In genomic region chr13:62014299-62014698, GRCh38 we compare ENCODE assay signal across 9 cellular contexts.
A peak's percentile ranks its signal among the peaks of the same experiment; 100 is the strongest.
DNase-seq lines count a peak whose midpoint lies in the region; ATAC-seq, FAIRE-seq and TF ChIP-seq lines count a peak whose summit lies in the region.
"Had no signal": no experiment of that assay in that cellular context is flagged by ENCODE, and none has a peak within 500 bp of the region (broad histone marks: within the 10 kb centered on the region; RNA-seq: fewer than 3 reads in every experiment).

No MANE protein-coding gene starts in this region.

- H3K4me3 ChIP-seq in SJCRH30 (peak overlapping the region; percentile 32; the same call in 1 of the 2 replicates), kidney (ENCODE audit: low read length in 2 of 2) (peak overlapping the region in 1 of 2 donors; percentile 44)

- ATAC-seq in HG03442 (IDR thresholded peaks at IDR 0.05; ENCODE audit: unreplicated experiment) = no peak
- ATAC-seq in HG03571 (IDR thresholded peaks at IDR 0.05; ENCODE audit: unreplicated experiment) = no peak

- H3K27ac ChIP-seq in SJCRH30 (peak overlapping the region; percentile 66), kidney (ENCODE audit: low read depth in 2 of 2, low read length in 2 of 2) (no peak overlapping the region)

- H3K36me3 ChIP-seq in SJCRH30 = no peaks in the 10 kb centered on the region
- no peaks in the 10 kb centered on the region for H3K36me3 ChIP-seq in kidney (ENCODE audit: control insufficient read depth in 1 of 2, insufficient read depth in 2 of 2, low read length in 2 of 2)

- H3K9me3 ChIP-seq in SJCRH30 (replicated peaks) = no peaks in the 10 kb centered on the region; the same call in 1 of the 2 replicates
- H3K9me3 ChIP-seq in kidney (ENCODE audit: control insufficient read depth in 1 of 2, low read length in 2 of 2) = no peaks in the 10 kb centered on the region

- H3K9ac ChIP-seq in kidney (ENCODE audit: low read length in 2 of 2) = no peak overlapping the region

- FAIRE-seq in kidney (lab: Jason Lieb, UNC) = peak; percentile 78

- H3K4me1 ChIP-seq in SJCRH30 = no peaks in the 10 kb centered on the region
- no peaks in the 10 kb centered on the region for H3K4me1 ChIP-seq in kidney (ENCODE audit: control insufficient read depth in 1 of 2, insufficient read depth in 1 of 2, low read depth in 1 of 2, low read length in 2 of 2)

- no peaks in the 10 kb centered on the region for H3K27me3 ChIP-seq in SJCRH30

- DNase-seq in DMS 273 treated with DMSO at 0.1 percent for 48 hours (lab: John Stamatoyannopoulos, UW) (peak; percentile 1), NAMALWA (ENCODE audit: low spot score) (peak; percentile 80), SJCRH30 (peak; percentile 3 to 75), kidney (no peak), NCI-H187 (lab: John Stamatoyannopoulos, UW) (no peak)
- no peak for DNase-seq in stimulated activated naive CD4-positive, alpha-beta T cell treated with Interleukin-2 at 50 U/mL for 16 hours (lab: John Stamatoyannopoulos, UW)
- DNase-seq: activated CD4-positive, alpha-beta T cell treated with anti-CD3 and anti-CD28 coated beads for 1 hour had no signal

- intact Hi-C loops in kidney (cut with DNase I) = no loop called here

- no peak for TF ChIP-seq CTCF in kidney (IDR thresholded peaks at IDR 0.05; ENCODE audit: borderline replicate concordance, extremely low read depth, insufficient read depth)

Comparison
In these comparisons a context has a peak if more than half of its experiments do, and no peak if none do; other contexts are left out.
1. DNase-seq: peak in DMS 273 treated with DMSO at 0.1 percent for 48 hours (single experiment), NAMALWA (single experiment) and SJCRH30 (2 of 2); none in kidney (single experiment), stimulated activated naive CD4-positive, alpha-beta T cell treated with Interleukin-2 at 50 U/mL for 16 hours (single experiment) and NCI-H187 (0 of 2).